ENCODE assay signal across 9 cellular contexts in genomic region chr3:146065573-146066006, GRCh38.
DNase-seq lines count a peak whose midpoint lies in the region; ATAC-seq, FAIRE-seq and TF ChIP-seq lines count a peak whose summit lies in the region.
"Had no signal": no experiment of that assay in that cellular context is flagged by ENCODE, and none has a peak within 500 bp of the region (broad histone marks: within the 10 kb centered on the region; RNA-seq: fewer than 3 reads in every experiment).

No MANE protein-coding gene starts in this region.

- no peaks in the 10 kb centered on the region for H3K27me3 ChIP-seq in bronchial epithelial cell (ENCODE audit: control insufficient read depth, insufficient read depth, low read length)
- no peaks in the 10 kb centered on the region for H3K27me3 ChIP-seq in effector memory CD4-positive, alpha-beta T cell (replicated peaks; ENCODE audit: control insufficient read depth, insufficient read depth, low read length, poor library complexity, severe bottlenecking)

- no peaks in the 10 kb centered on the region for H3K4me1 ChIP-seq in effector memory CD4-positive, alpha-beta T cell (ENCODE audit: control insufficient read depth, insufficient read depth, low read length, poor library complexity, severe bottlenecking)

- no peak overlapping the region for H3K27ac ChIP-seq in effector memory CD4-positive, alpha-beta T cell (ENCODE audit: insufficient read depth, low read length, poor library complexity, severe bottlenecking)

- TF ChIP-seq CTCF in GM12874 (IDR thresholded peaks at IDR 0.05; ENCODE audit: insufficient read depth, low read depth, low read length) (peak; percentile 20; the same call in 1 of the 2 replicates), bronchial epithelial cell (IDR thresholded peaks at IDR 0.05; ENCODE audit: insufficient read depth, low read length, severe bottlenecking) (peak; percentile 24)

- no peaks in the 10 kb centered on the region for H3K9me3 ChIP-seq in effector memory CD4-positive, alpha-beta T cell (ENCODE audit: control insufficient read depth, low read length)

- H3K4me3 ChIP-seq in bronchial epithelial cell (ENCODE audit: low read depth, low read length): no peak overlapping the region
- H3K4me3 ChIP-seq in effector memory CD4-positive, alpha-beta T cell (ENCODE audit: insufficient read depth, low read depth, low read length, poor library complexity, severe bottlenecking): no peak overlapping the region

- peaks cover 1% of the 10 kb centered on the region for H3K36me3 ChIP-seq in bronchial epithelial cell (ENCODE audit: control insufficient read depth, insufficient read depth, low read length)
- no peaks in the 10 kb centered on the region for H3K36me3 ChIP-seq in effector memory CD4-positive, alpha-beta T cell (ENCODE audit: control insufficient read depth, insufficient read depth, low read length)

- DNase-seq in Ammon's horn (ENCODE audit: low spot score) (peak; percentile 72), NCI-H2227 (lab: John Stamatoyannopoulos, UW; ENCODE audit: unreplicated experiment) (peak; percentile 56), bronchial epithelial cell (ENCODE audit: low read depth) (peak; percentile 62), midbrain (lab: John Stamatoyannopoulos, UW) (peak; percentile 80)
- no peak for DNase-seq in activated T-cell treated with anti-CD3 and anti-CD28 coated beads, Interleukin-2, amount 50 U/mL, for 48 hours
- no peak for DNase-seq in effector memory CD4-positive, alpha-beta T cell
- DNase-seq: naive B cell had no signal

- ATAC-seq in HG02642 (IDR thresholded peaks at IDR 0.05; ENCODE audit: poor library complexity, unreplicated experiment): no peak

- FAIRE-seq in bronchial epithelial cell (lab: Jason Lieb, UNC): no peak

Comparison
In these comparisons a context has a peak if more than half of its experiments do, and no peak if none do; other contexts are left out.
1. DNase-seq: peak in Ammon's horn (single experiment), NCI-H2227 (single experiment), bronchial epithelial cell (single experiment) and midbrain (single experiment); none in activated T-cell treated with anti-CD3 and anti-CD28 coated beads, Interleukin-2, amount 50 U/mL, for 48 hours (0 of 2) and effector memory CD4-positive, alpha-beta T cell (0 of 3).